In the genomic region with DNA sequence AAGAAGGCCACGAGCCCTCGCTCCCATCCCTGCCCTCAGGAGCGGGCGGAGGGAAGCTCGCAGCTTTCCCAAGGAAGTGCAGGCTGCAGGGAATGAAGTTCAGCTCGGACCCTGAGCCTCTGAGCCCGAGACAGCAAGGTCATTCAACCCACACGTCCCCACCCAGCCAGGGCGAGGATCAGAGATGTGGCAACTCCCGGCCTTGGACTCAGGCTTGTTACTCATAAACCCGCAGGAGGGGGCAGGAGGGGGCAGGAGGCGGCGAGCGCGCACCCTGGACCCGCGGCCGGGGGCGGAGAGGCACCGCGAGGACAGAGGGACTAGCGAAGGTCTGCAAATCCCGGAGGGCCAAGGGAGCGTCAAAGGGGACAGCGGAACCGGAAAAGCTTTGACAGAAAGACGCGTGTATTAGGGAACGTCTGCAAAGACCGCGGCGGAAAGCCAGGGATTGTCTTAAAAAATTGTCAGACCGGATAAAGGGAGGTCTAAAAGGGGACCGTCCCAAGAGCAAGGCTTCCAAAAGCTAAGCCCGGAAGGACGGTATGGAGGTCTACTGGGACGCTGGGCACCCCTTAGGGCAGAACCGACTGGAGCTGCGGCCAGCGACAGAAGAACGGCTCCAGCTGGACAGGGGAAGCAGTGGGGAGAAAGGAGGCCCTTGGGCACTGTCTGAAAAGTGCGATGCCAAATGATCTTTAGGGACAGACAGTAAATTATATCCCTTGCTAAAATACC, we compare ENCODE assay signal across 8 cellular contexts. TPM values are rescaled to one million over a fixed set of nuclear protein-coding genes. Genes with fewer than 3 reads are reported as not detected.
DNase-seq lines count a peak whose midpoint lies in the region; ATAC-seq and TF ChIP-seq lines count a peak whose summit lies in the region.

No MANE protein-coding gene starts in this region.

- H3K27me3 ChIP-seq in BLaER1 treated with 17β-estradiol and CSF1 and Interleukin-3, amounts not matched to agents 10 nM and 100 nM: no peaks in the 10 kb centered on the region
- H3K27me3 ChIP-seq in ectodermal cell (ENCODE audit: control insufficient read depth, insufficient read depth, low read length, poor library complexity, severe bottlenecking): no peaks in the 10 kb centered on the region

- peak overlapping the region; percentile 80 to 99 (median 96) for H3K4me2 ChIP-seq in BLaER1 treated with 17β-estradiol and CSF1 and Interleukin-3, amounts not matched to agents 10 nM and 100 nM

- peak overlapping the region; percentile 85 to 97 (median 90) for H3K9ac ChIP-seq in BLaER1 treated with 17β-estradiol and CSF1 and Interleukin-3, amounts not matched to agents 10 nM and 100 nM

- 0 to 1% methylated on average over 42 of the region's 42 CpGs for WGBS in ectodermal cell, 2 experiments

- no peak for TF ChIP-seq CTCF in activated CD8-positive, alpha-beta T cell treated with anti-CD3 and anti-CD28 coated beads for 36 hours (IDR thresholded peaks at IDR 0.05)

- H3K27ac ChIP-seq in BLaER1 treated with 17β-estradiol and CSF1 and Interleukin-3, amounts not matched to agents 10 nM and 100 nM: peak overlapping the region; percentile 87 to 99 (median 96)
- H3K27ac ChIP-seq in ectodermal cell (ENCODE audit: insufficient read depth, low read depth, low read length, poor library complexity, severe bottlenecking): peak overlapping the region; percentile 89

- peak; percentile 92 for DNase-seq in NCI-H82 (lab: John Stamatoyannopoulos, UW)
- DNase-seq in activated CD8-positive, alpha-beta T cell treated with anti-CD3 and anti-CD28 coated beads for 36 hours: peak; percentile 93
- peak; percentile 71 to 79 for DNase-seq in lung microvascular endothelial cell (ENCODE audit: low read depth in 2 of 2)
- peak; percentile 43 to 53 (median 50) for DNase-seq in stimulated activated CD4-positive, alpha-beta T cell treated with anti-CD3 and anti-CD28 coated beads, TNF-alpha, amount 100 ng/mL, for 4 hours (ENCODE audit: low read depth in 3 of 3)

- H3K36me3 Mint-ChIP-seq in activated CD8-positive, alpha-beta T cell treated with anti-CD3 and anti-CD28 coated beads for 36 hours (ENCODE audit: low read depth): peaks cover 23% of the 10 kb centered on the region

- POLR2A ChIA-PET in activated CD8-positive, alpha-beta T cell treated with anti-CD3 and anti-CD28 coated beads for 36 hours (lab: Charles Lee): interaction anchor here (0.6 to 7.0 kb wide), 22 partner anchors 9 to 126 kb away, joined by 3 to 62 read pairs (median 6); partner anchors contain the start of genes DHRS4L2, EMC9, FITM1 and GMPR2

- peak; percentile 27 for ATAC-seq in GM19351 (IDR thresholded peaks at IDR 0.05; ENCODE audit: unreplicated experiment)
- ATAC-seq in HG03558 (IDR thresholded peaks at IDR 0.05; ENCODE audit: extremely low read depth, unreplicated experiment): peak; percentile 13
- ATAC-seq in activated CD8-positive, alpha-beta T cell treated with anti-CD3 and anti-CD28 coated beads for 36 hours: peak; percentile 45

- H3K36me3 ChIP-seq in BLaER1 treated with 17β-estradiol and CSF1 and Interleukin-3, amounts not matched to agents 10 nM and 100 nM: peaks cover 21 to 33% (median 24%) of the 10 kb centered on the region in 11 experiments
- H3K36me3 ChIP-seq in ectodermal cell (ENCODE audit: control insufficient read depth, insufficient read depth, low read length): peaks cover 18% of the 10 kb centered on the region

- peaks cover 23% of the 10 kb centered on the region for H3K4me1 Mint-ChIP-seq in activated CD8-positive, alpha-beta T cell treated with anti-CD3 and anti-CD28 coated beads for 36 hours (ENCODE audit: low read depth)

- H3K27ac Mint-ChIP-seq in activated CD8-positive, alpha-beta T cell treated with anti-CD3 and anti-CD28 coated beads for 36 hours: peak overlapping the region; percentile 99

- H4K20me1 ChIP-seq in BLaER1 treated with 17β-estradiol and CSF1 and Interleukin-3, amounts not matched to agents 10 nM and 100 nM: peaks cover 0 to 8% (median 0%) of the 10 kb centered on the region in 11 experiments; a peak in 3 of 22 replicates

- H3K4me1 ChIP-seq in BLaER1 treated with 17β-estradiol and CSF1 and Interleukin-3, amounts not matched to agents 10 nM and 100 nM: peaks cover 21 to 46% (median 35%) of the 10 kb centered on the region in 10 experiments
- no peaks in the 10 kb centered on the region for H3K4me1 ChIP-seq in ectodermal cell (ENCODE audit: control insufficient read depth, insufficient read depth, low read length)

- H3K4me3 Mint-ChIP-seq in activated CD8-positive, alpha-beta T cell treated with anti-CD3 and anti-CD28 coated beads for 36 hours: peak overlapping the region; percentile 98

- no peaks in the 10 kb centered on the region for H3K9me3 ChIP-seq in BLaER1 treated with 17β-estradiol and CSF1 and Interleukin-3, amounts not matched to agents 10 nM and 100 nM (replicated peaks in 1 of 11)
- H3K9me3 ChIP-seq in ectodermal cell (ENCODE audit: control insufficient read depth, low read length): no peaks in the 10 kb centered on the region

- peak overlapping the region; percentile 71 to 88 (median 76) for H3K4me3 ChIP-seq in BLaER1 treated with 17β-estradiol and CSF1 and Interleukin-3, amounts not matched to agents 10 nM and 100 nM
- peak overlapping the region; percentile 91 for H3K4me3 ChIP-seq in ectodermal cell (ENCODE audit: insufficient read depth, low read depth, low read length)

- no peaks in the 10 kb centered on the region for H3K9me3 Mint-ChIP-seq in activated CD8-positive, alpha-beta T cell treated with anti-CD3 and anti-CD28 coated beads for 36 hours

- no peaks in the 10 kb centered on the region for H3K27me3 Mint-ChIP-seq in activated CD8-positive, alpha-beta T cell treated with anti-CD3 and anti-CD28 coated beads for 36 hours

- CTCF ChIA-PET in activated CD8-positive, alpha-beta T cell treated with anti-CD3 and anti-CD28 coated beads for 36 hours (lab: Charles Lee): interaction anchor here (0.8 to 6.0 kb wide), 17 partner anchors 9 to 482 kb away, joined by 3 to 37 read pairs (median 6); partner anchors contain the start of genes CIDEB, EMC9, FITM1 and IRF9

- intact Hi-C loops in activated CD8-positive, alpha-beta T cell treated with anti-CD3 and anti-CD28 coated beads for 36 hours (cut with micrococcal nuclease): loop anchor here (2.0 kb wide), 1 partner anchor 27 kb away; the partner anchor contains the start of gene EMC9

RNA-seq across cellular contexts. Expression of gene DCAF11, which starts 0.6 kb away (rescaled TPM):
- total RNA-seq in activated CD8-positive, alpha-beta T cell treated with anti-CD3 and anti-CD28 coated beads for 36 hours: 10 to 100 TPM; 59.9 to 63.9 TPM
- 67.7 TPM for polyA plus RNA-seq in ectodermal cell (2013, experiment 1 of 4)
- polyA plus RNA-seq in ectodermal cell (2013, experiment 2 of 4): 65.2 TPM
- 46.1 TPM for polyA plus RNA-seq in ectodermal cell (2013, experiment 3 of 4)
- polyA plus RNA-seq in ectodermal cell (2013, experiment 4 of 4): 50.7 TPM
- 59.9 and 77.8 TPM in 2 replicates for total RNA-seq in lung microvascular endothelial cell

RNA-seq across cellular contexts. Expression of gene NRL, which starts 0.8 kb away (rescaled TPM):
- 1 to 10 TPM; 1.8 to 2.5 TPM for total RNA-seq in activated CD8-positive, alpha-beta T cell treated with anti-CD3 and anti-CD28 coated beads for 36 hours
- 0.93 TPM for polyA plus RNA-seq in ectodermal cell (2013, experiment 1 of 4)
- 0.64 TPM for polyA plus RNA-seq in ectodermal cell (2013, experiment 2 of 4)
- polyA plus RNA-seq in ectodermal cell (2013, experiment 3 of 4): 0.75 TPM
- polyA plus RNA-seq in ectodermal cell (2013, experiment 4 of 4): 0.73 TPM
- total RNA-seq in lung microvascular endothelial cell: 1.1 and 1.6 TPM in 2 replicates

RNA-seq across cellular contexts. Expression of gene FITM1, which starts 16.5 kb away (rescaled TPM):
- total RNA-seq in activated CD8-positive, alpha-beta T cell treated with anti-CD3 and anti-CD28 coated beads for 36 hours: under 1 TPM; 0.56 to 0.69 TPM
- polyA plus RNA-seq in ectodermal cell (2013, experiment 1 of 4): 0.56 TPM
- 0.28 TPM for polyA plus RNA-seq in ectodermal cell (2013, experiment 2 of 4)
- not detected for polyA plus RNA-seq in ectodermal cell (2013, experiment 3 of 4)
- polyA plus RNA-seq in ectodermal cell (2013, experiment 4 of 4): 0.32 TPM
- total RNA-seq in lung microvascular endothelial cell: 0.20 and 0.44 TPM in 2 replicates

RNA-seq across cellular contexts. Expression of gene PCK2, which starts 19.9 kb away (rescaled TPM):
- 10 to 100 TPM; 90.3 to 93.1 TPM for total RNA-seq in activated CD8-positive, alpha-beta T cell treated with anti-CD3 and anti-CD28 coated beads for 36 hours
- 12.9 TPM for polyA plus RNA-seq in ectodermal cell (2013, experiment 1 of 4)
- 12.0 TPM for polyA plus RNA-seq in ectodermal cell (2013, experiment 2 of 4)
- polyA plus RNA-seq in ectodermal cell (2013, experiment 3 of 4): 12.2 TPM
- 12.8 TPM for polyA plus RNA-seq in ectodermal cell (2013, experiment 4 of 4)
- total RNA-seq in lung microvascular endothelial cell: 7.6 and 9.7 TPM in 2 replicates

RNA-seq across cellular contexts. Expression of gene PSME1, which starts 22.0 kb away (rescaled TPM):
- total RNA-seq in activated CD8-positive, alpha-beta T cell treated with anti-CD3 and anti-CD28 coated beads for 36 hours: 100 to 1,000 TPM; 451 to 460 TPM
- 69.4 TPM for polyA plus RNA-seq in ectodermal cell (2013, experiment 1 of 4)
- polyA plus RNA-seq in ectodermal cell (2013, experiment 2 of 4): 61.9 TPM
- 68.6 TPM for polyA plus RNA-seq in ectodermal cell (2013, experiment 3 of 4)
- polyA plus RNA-seq in ectodermal cell (2013, experiment 4 of 4): 89.4 TPM
- 114 TPM in 2 replicates for total RNA-seq in lung microvascular endothelial cell

Comparison
In these comparisons a context has a peak if more than half of its experiments do, and no peak if none do; other contexts are left out.
1. Peak in every context shown above with its lines: DNase-seq, ATAC-seq, H3K4me3 ChIP-seq and H3K27ac ChIP-seq.